31 cellular contexts compared by ENCODE assay signal in the genomic region with DNA sequence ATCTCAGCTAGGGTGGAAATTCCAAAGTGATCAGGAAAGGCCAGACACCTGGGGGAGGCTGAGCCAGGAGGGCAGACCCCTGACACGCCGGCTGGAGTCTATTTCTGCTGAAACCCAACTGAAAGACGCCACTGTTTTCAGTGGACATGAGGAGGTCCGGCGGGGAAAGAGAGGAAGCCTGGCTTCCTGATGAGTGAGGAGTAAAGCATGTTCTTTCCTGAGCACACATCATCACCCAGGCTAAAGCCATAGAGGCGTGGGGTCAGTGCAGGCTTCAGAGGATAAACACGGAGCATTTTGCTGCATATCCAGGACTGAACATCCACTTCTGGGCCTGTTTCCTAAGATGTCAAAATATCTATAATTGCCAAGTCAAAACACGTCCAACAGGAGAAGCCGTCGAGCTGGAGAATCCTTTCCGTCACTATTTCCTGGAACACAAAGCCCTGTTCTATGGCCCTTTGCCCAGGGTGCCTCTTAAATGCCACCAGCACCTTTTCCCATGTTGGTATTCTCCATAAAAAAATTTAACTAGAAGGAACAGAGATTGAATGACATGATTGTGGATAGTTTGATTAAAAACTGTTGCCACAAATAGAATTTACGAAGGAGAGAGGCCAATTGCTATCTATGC.
"Had no signal": no experiment of that assay in that cellular context is flagged by ENCODE, and none has a peak within 500 bp of the region (broad histone marks: within the 10 kb centered on the region; RNA-seq: fewer than 3 reads in every experiment).

No MANE protein-coding gene starts in this region.

- H3K4me1 ChIP-seq: ascending aorta, body of pancreas, SJCRH30 had no signal

- H3K36me3 Mint-ChIP-seq: activated CD4-positive, alpha-beta memory T cell treated with anti-CD3 and anti-CD28 coated beads for 36 hours; activated naive CD4-positive, alpha-beta T cell treated with anti-CD3 and anti-CD28 coated beads, Interleukin-2, amount 50 U/mL, for 72 hours had no signal

- H3K27ac Mint-ChIP-seq: activated CD4-positive, alpha-beta memory T cell treated with anti-CD3 and anti-CD28 coated beads for 36 hours; activated CD4-positive, alpha-beta T cell treated with anti-CD3 and anti-CD28 coated beads, Interleukin-2, amount 10 ng/mL, durations not matched to agents 7 days and 5 days; activated naive CD4-positive, alpha-beta T cell treated with anti-CD3 and anti-CD28 coated beads, Interleukin-2, amount 50 U/mL, for 72 hours; activated naive CD8-positive, alpha-beta T cell treated with anti-CD3 and anti-CD28 coated beads, Interleukin-2, amount 50 U/mL, for 24 hours; T-helper 2 cell treated with Interferon-gamma antibody and Interleukin-4, amounts not matched to agents 5 μg/mL and 100 μg/mL, for 36 hours; WTC11 had no signal

- H3K4me3 Mint-ChIP-seq: activated CD4-positive, alpha-beta memory T cell treated with anti-CD3 and anti-CD28 coated beads for 36 hours; activated CD4-positive, alpha-beta T cell treated with anti-CD3 and anti-CD28 coated beads, Interleukin-2, amount 10 ng/mL, durations not matched to agents 7 days and 5 days; activated naive CD8-positive, alpha-beta T cell treated with anti-CD3 and anti-CD28 coated beads, Interleukin-2, amount 50 U/mL, for 24 hours; activated T-cell treated with anti-CD3 and anti-CD28 coated beads, Interleukin-2, amount 50 U/mL, for 4 hours; central memory CD8-positive, alpha-beta T cell; T-helper 2 cell treated with Interferon-gamma antibody and Interleukin-4, amounts not matched to agents 5 μg/mL and 100 μg/mL, for 36 hours; WTC11 had no signal

- ATAC-seq: activated naive CD4-positive, alpha-beta T cell treated with anti-CD3 and anti-CD28 coated beads, Interleukin-2, amount 50 U/mL, for 72 hours; activated naive CD8-positive, alpha-beta T cell treated with anti-CD3 and anti-CD28 coated beads, Interleukin-2, amount 50 U/mL, for 24 hours; activated T-cell treated with anti-CD3 and anti-CD28 coated beads, Interleukin-2, amount 50 U/mL, for 4 hours; body of pancreas; Panc1; SK-N-SH treated with all-trans-retinoic acid at 6 μM for 48 hours; WTC11 had no signal

- H3K27me3 Mint-ChIP-seq: activated CD4-positive, alpha-beta memory T cell treated with anti-CD3 and anti-CD28 coated beads for 36 hours; activated CD4-positive, alpha-beta T cell treated with anti-CD3 and anti-CD28 coated beads, Interleukin-2, amount 10 ng/mL, durations not matched to agents 7 days and 5 days; central memory CD8-positive, alpha-beta T cell had no signal

- H3K4me1 Mint-ChIP-seq: activated CD4-positive, alpha-beta T cell treated with anti-CD3 and anti-CD28 coated beads, Interleukin-2, amount 10 ng/mL, durations not matched to agents 7 days and 5 days; activated naive CD8-positive, alpha-beta T cell treated with anti-CD3 and anti-CD28 coated beads, Interleukin-2, amount 50 U/mL, for 24 hours; central memory CD8-positive, alpha-beta T cell had no signal

- H3K4me3 ChIP-seq: ascending aorta, body of pancreas, SJCRH30 had no signal

- H3K36me3 ChIP-seq: ascending aorta, SJCRH30 had no signal

- H3K9me3 ChIP-seq: ascending aorta, body of pancreas, SJCRH30 had no signal

- DNase-seq: activated CD4-positive, alpha-beta memory T cell treated with anti-CD3 and anti-CD28 coated beads for 36 hours; activated CD4-positive, alpha-beta T cell treated with anti-CD3 and anti-CD28 coated beads, Interleukin-2, amount 10 ng/mL, durations not matched to agents 7 days and 5 days; activated CD4-positive, CD25-positive, alpha-beta regulatory T cell treated with anti-CD3 and anti-CD28 coated beads, Interleukin-2, amount 50 U/mL, for 72 hours; activated CD8-positive, alpha-beta memory T cell treated with anti-CD3 and anti-CD28 coated beads for 24 hours; activated effector memory CD4-positive, alpha-beta T cell treated with anti-CD3 and anti-CD28 coated beads, Interleukin-2, amount 50 U/mL, for 16 hours; activated naive CD4-positive, alpha-beta T cell treated with Interleukin-2 at 50 U/mL for 16 hours; activated naive CD8-positive, alpha-beta T cell treated with anti-CD3 and anti-CD28 coated beads, Interleukin-2, amount 50 U/mL, for 24 hours; activated T-cell treated with anti-CD3 and anti-CD28 coated beads, Interleukin-2, amount 50 U/mL, for 4 hours; amniotic stem cell; body of pancreas; Karpas-422; NCI-H1092 treated with DMSO at 0.1 percent for 48 hours; NCI-H1417 treated with DMSO at 0.1 percent for 48 hours; NCI-H1694; NCI-H2029; NCI-H345; NCI-H510A; NCI-H82; NK-92 treated with Interleukin-12 subunit alpha and Interleukin-12 subunit beta, amount 100 ng/mL, for 24 hours; OCI-M1; Right ventricle myocardium superior; RPMI8226; SJCRH30; SW 1271 had no signal

- H3K27me3 ChIP-seq: ascending aorta, body of pancreas, SJCRH30 had no signal

- H3K27ac ChIP-seq: ascending aorta, body of pancreas, SJCRH30 had no signal
